ENCODE assay signal across 17 cellular contexts in genomic region chr7:50314778-50315177, GRCh38.
DNase-seq lines count a peak whose midpoint lies in the region; ATAC-seq and TF ChIP-seq lines count a peak whose summit lies in the region.
"Had no signal": no experiment of that assay in that cellular context is flagged by ENCODE, and none has a peak within 500 bp of the region (broad histone marks: within the 10 kb centered on the region; RNA-seq: fewer than 3 reads in every experiment).

No MANE protein-coding gene starts in this region.

- no peak for ATAC-seq in HG03280 (IDR thresholded peaks at IDR 0.05; ENCODE audit: unreplicated experiment)
- ATAC-seq in HG02970 (IDR thresholded peaks at IDR 0.05; ENCODE audit: low FRiP score, unreplicated experiment), result no peak
- ATAC-seq: left ventricle myocardium superior had no signal

- H2AFZ ChIP-seq in neuron (ENCODE audit: low read depth, low read length), result no peak overlapping the region

- H3K36me3 ChIP-seq in DOHH2 (ENCODE audit: control insufficient read depth, low read length) (peaks cover 98% of the 10 kb centered on the region), NT2/D1 (ENCODE audit: insufficient read depth, insufficient read length, low read length) (no peaks in the 10 kb centered on the region), neuron (ENCODE audit: insufficient read depth, low read length) (no peaks in the 10 kb centered on the region)
- H3K36me3 ChIP-seq in effector memory CD4-positive, alpha-beta T cell (ENCODE audit: control insufficient read depth, insufficient read depth, low read length), result peaks cover 7% of the 10 kb centered on the region

- H3K79me2 ChIP-seq in DOHH2 (ENCODE audit: control insufficient read depth, low read length), result peaks cover 100% of the 10 kb centered on the region

- H4K20me1 ChIP-seq in DOHH2 (ENCODE audit: control insufficient read depth, insufficient read depth, low read depth, low read length), result peaks cover 58% of the 10 kb centered on the region

- H3K4me3 ChIP-seq in DOHH2 (ENCODE audit: low read length), result peak overlapping the region; percentile 91
- no peak overlapping the region for H3K4me3 ChIP-seq in NT2/D1 (ENCODE audit: insufficient read length, low read depth)
- peak overlapping the region; percentile 48 for H3K4me3 ChIP-seq in effector memory CD4-positive, alpha-beta T cell (ENCODE audit: insufficient read depth, low read depth, low read length, poor library complexity, severe bottlenecking)
- H3K4me3 ChIP-seq in neuron (ENCODE audit: low read length), result peak overlapping the region; percentile 2
- H3K4me3 ChIP-seq: dorsolateral prefrontal cortex, SK-N-MC had no signal

- H3K4me1 ChIP-seq in DOHH2 (ENCODE audit: control insufficient read depth, low read length) (peaks cover 80% of the 10 kb centered on the region), NT2/D1 (ENCODE audit: insufficient read depth, insufficient read length) (peaks cover 11% of the 10 kb centered on the region), neuron (ENCODE audit: insufficient read depth, low read length) (peaks cover 35% of the 10 kb centered on the region)
- peaks cover 73% of the 10 kb centered on the region for H3K4me1 ChIP-seq in effector memory CD4-positive, alpha-beta T cell (ENCODE audit: control insufficient read depth, insufficient read depth, low read length, poor library complexity, severe bottlenecking)

- TF ChIP-seq CTCF in DOHH2 (IDR thresholded peaks at IDR 0.05; ENCODE audit: low read depth, low read length, poor library complexity, severe bottlenecking), result no peak

- H3K27ac ChIP-seq in DOHH2 (ENCODE audit: low read depth, low read length), result peak overlapping the region; percentile 17; the same call in 1 of the 2 replicates
- peak overlapping the region; percentile 86 for H3K27ac ChIP-seq in effector memory CD4-positive, alpha-beta T cell (ENCODE audit: insufficient read depth, low read length, poor library complexity, severe bottlenecking)
- H3K27ac ChIP-seq: dorsolateral prefrontal cortex, SK-N-MC had no signal

- H3K9me2 ChIP-seq in DOHH2 (replicated peaks; ENCODE audit: control insufficient read depth, low read length), result no peaks in the 10 kb centered on the region

- H3F3A ChIP-seq in DOHH2 (ENCODE audit: control insufficient read depth, insufficient read depth), result peaks cover 28% of the 10 kb centered on the region

- H3K27me3 ChIP-seq in DOHH2 (ENCODE audit: control insufficient read depth, low read length) (no peaks in the 10 kb centered on the region), NT2/D1 (ENCODE audit: insufficient read depth, insufficient read length) (no peaks in the 10 kb centered on the region), neuron (ENCODE audit: insufficient read depth, low read length) (no peaks in the 10 kb centered on the region)
- H3K27me3 ChIP-seq in effector memory CD4-positive, alpha-beta T cell (replicated peaks; ENCODE audit: control insufficient read depth, insufficient read depth, low read length, poor library complexity, severe bottlenecking), result no peaks in the 10 kb centered on the region

- peak overlapping the region; percentile 12 for H3K9ac ChIP-seq in NT2/D1 (ENCODE audit: insufficient read length, low read depth)

- peak overlapping the region; percentile 80 for H3K4me2 ChIP-seq in DOHH2 (ENCODE audit: low read length)

- DNase-seq in NT2/D1 (ENCODE audit: low read depth, low spot score), result no peak
- DNase-seq in effector memory CD4-positive, alpha-beta T cell, result no peak
- DNase-seq in GF-D8 (lab: John Stamatoyannopoulos, UW), result no peak
- DNase-seq in UCSD-AML1 (lab: John Stamatoyannopoulos, UW; ENCODE audit: unreplicated experiment), result no peak
- DNase-seq: activated CD4-positive, alpha-beta T cell treated with anti-CD3 and anti-CD28 coated beads, Interleukin-2, amount 50 U/mL, for 1 hour; anterior cingulate cortex; dorsolateral prefrontal cortex; IMR-90; left ventricle myocardium superior; NCI-H146; NCI-H774; stimulated activated CD4-positive, alpha-beta T cell treated with anti-CD3 and anti-CD28 coated beads, Interleukin-4, amount 100 ng/mL, for 4 hours had no signal

- H3K9me3 ChIP-seq in DOHH2 (ENCODE audit: control insufficient read depth, insufficient read depth, low read length), result no peaks in the 10 kb centered on the region
- H3K9me3 ChIP-seq in NT2/D1 (ENCODE audit: insufficient read depth, low read length), result no peaks in the 10 kb centered on the region
- no peaks in the 10 kb centered on the region for H3K9me3 ChIP-seq in effector memory CD4-positive, alpha-beta T cell (ENCODE audit: control insufficient read depth, low read length)
- H3K9me3 ChIP-seq in neuron (ENCODE audit: low read length), result no peaks in the 10 kb centered on the region
